ENCODE assay signal across 1 cellular context in the genomic region with DNA sequence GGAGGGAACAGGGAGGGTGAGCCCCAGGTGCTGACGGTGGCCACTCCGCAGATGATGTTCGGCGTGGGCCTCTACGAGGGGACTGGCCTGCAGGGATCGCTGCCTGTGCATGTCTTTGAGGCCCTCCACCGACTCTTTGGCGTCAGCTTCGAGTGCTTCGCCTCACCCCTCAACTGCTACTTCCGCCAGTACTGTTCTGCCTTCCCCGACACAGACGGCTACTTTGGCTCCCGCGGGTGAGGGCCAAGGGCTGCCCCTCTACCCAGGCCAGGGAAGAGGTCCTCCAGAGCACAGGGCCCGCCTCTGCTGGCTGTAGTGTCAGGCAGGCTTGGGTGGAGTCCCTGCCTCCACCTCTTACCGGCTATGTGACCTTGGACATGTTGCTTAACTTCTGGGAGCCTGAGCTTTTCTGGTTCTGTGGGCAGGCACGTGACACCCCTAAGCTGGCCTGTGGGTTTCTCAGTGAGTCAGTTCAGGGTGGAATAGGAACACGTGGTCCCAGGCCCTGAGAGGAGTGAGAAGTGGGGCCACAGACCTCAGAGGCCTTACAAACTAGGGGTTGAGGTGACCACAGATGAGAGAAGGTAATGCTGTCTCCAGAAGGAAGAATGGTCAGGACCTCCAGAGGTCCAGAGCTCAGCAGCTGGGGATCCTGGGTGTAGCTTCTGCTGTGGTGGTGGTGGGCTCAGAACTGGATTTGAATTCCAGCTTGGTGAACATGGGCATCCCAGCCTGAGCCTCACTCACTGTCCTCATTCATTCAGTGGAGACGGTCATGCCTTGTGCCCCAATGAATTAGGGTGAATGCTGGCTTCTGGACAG.
A peak's percentile ranks its signal among the peaks of the same experiment; 100 is the strongest.
TF ChIP-seq lines count a peak whose summit lies in the region.

No MANE protein-coding gene starts in this region.

TF ChIP-seq in HepG2, 621 proteins besides CTCF, POLR2A, EP300 and RAD21 (continued from another document and continues in another):
- TF ChIP-seq ZNF407 (CRISPR knock-in tag; IDR thresholded peaks at IDR 0.05; ENCODE audit: not compliant biosample characterization) (peak; percentile 80), MTA3 (CRISPR knock-in tag; IDR thresholded peaks at IDR 0.05) (no peak), ZBTB42 (CRISPR knock-in tag; IDR thresholded peaks at IDR 0.05) (peak; percentile 77; the same call in 1 of the 2 replicates), ZNF75D (CRISPR knock-in tag; IDR thresholded peaks at IDR 0.05; ENCODE audit: borderline replicate concordance) (no peak), PREB (CRISPR knock-in tag; IDR thresholded peaks at IDR 0.05) (no peak; the same call in 1 of the 2 replicates), HOMEZ (CRISPR knock-in tag; IDR thresholded peaks at IDR 0.05; ENCODE audit: low read depth) (peak; percentile 93), HMG20B (CRISPR knock-in tag; conservative IDR thresholded peaks at IDR 0.05) (peak; percentile 80; the same call in 1 of the 2 replicates), CENPBD1 (CRISPR knock-in tag; IDR thresholded peaks at IDR 0.05; ENCODE audit: borderline replicate concordance, low read depth) (no peak), CREB1 (IDR thresholded peaks at IDR 0.05) (no peak), CREB1 (CRISPR knock-in tag; IDR thresholded peaks at IDR 0.05) (no peak), NR2F2 (IDR thresholded peaks at IDR 0.05; ENCODE audit: borderline replicate concordance, low read depth) (peak; percentile 45; the same call in 1 of the 2 replicates), RELA (CRISPR knock-in tag; IDR thresholded peaks at IDR 0.05) (0 out of 2 replicates have a peak, but pooled peaks have one; percentile 31), XBP1 (CRISPR knock-in tag; IDR thresholded peaks at IDR 0.05) (peak; percentile 73; the same call in 1 of the 2 replicates), ZNF724P (CRISPR knock-in tag; IDR thresholded peaks at IDR 0.05; ENCODE audit: borderline replicate concordance) (no peak; the same call in 1 of the 2 replicates), ZBTB21 (CRISPR knock-in tag; IDR thresholded peaks at IDR 0.05) (peak; percentile 14; the same call in 1 of the 2 replicates), ZNF629 (CRISPR knock-in tag; conservative IDR thresholded peaks at IDR 0.05) (peak; percentile 77), DMAP1 (CRISPR knock-in tag; IDR thresholded peaks at IDR 0.05) (peak; percentile 97), ZNF12 (CRISPR knock-in tag; IDR thresholded peaks at IDR 0.05) (peak; percentile 59), TERF1 (CRISPR knock-in tag; IDR thresholded peaks at IDR 0.05) (no peak), KDM1A (CRISPR knock-in tag; IDR thresholded peaks at IDR 0.05) (peak; percentile 87), GTF2F1 (IDR thresholded peaks at IDR 0.05; ENCODE audit: low read length) (peak; percentile 62; the same call in 1 of the 2 replicates), ZSCAN12 (CRISPR knock-in tag; IDR thresholded peaks at IDR 0.05) (no peak), POLR2AphosphoS5 (IDR thresholded peaks at IDR 0.05; ENCODE audit: low read depth, low read length) (peak; percentile 59; the same call in 1 of the 2 replicates), ARNT (IDR thresholded peaks at IDR 0.05) (no peak), ZSCAN21 (CRISPR knock-in tag; IDR thresholded peaks at IDR 0.05; ENCODE audit: borderline replicate concordance) (peak; percentile 66; the same call in 1 of the 2 replicates), ZNF225 (CRISPR knock-in tag; IDR thresholded peaks at IDR 0.05) (peak; percentile 54; the same call in 1 of the 2 replicates), ZNF136 (CRISPR knock-in tag; IDR thresholded peaks at IDR 0.05; ENCODE audit: low read depth) (peak; percentile 92; the same call in 1 of the 2 replicates), ZNF431 (CRISPR knock-in tag; IDR thresholded peaks at IDR 0.05; ENCODE audit: borderline replicate concordance, low read depth) (peak; percentile 93), GATAD2A (CRISPR knock-in tag; IDR thresholded peaks at IDR 0.05) (peak; percentile 99), ZNF253 (CRISPR knock-in tag; IDR thresholded peaks at IDR 0.05; ENCODE audit: borderline replicate concordance) (0 out of 2 replicates have a peak, but pooled peaks have one; percentile 23), THAP11 (CRISPR knock-in tag; IDR thresholded peaks at IDR 0.05) (peak; percentile 85), HDAC2 (CRISPR knock-in tag; IDR thresholded peaks at IDR 0.05) (peak; percentile 96), ZZZ3 (CRISPR knock-in tag; IDR thresholded peaks at IDR 0.05; ENCODE audit: borderline replicate concordance) (no peak; the same call in 1 of the 2 replicates), KLF16 (CRISPR knock-in tag; IDR thresholded peaks at IDR 0.05) (peak in 1 of 2 experiments; percentile 98; a peak in 2 of 4 replicates), HIVEP1 (CRISPR knock-in tag; IDR thresholded peaks at IDR 0.05) (peak; percentile 88)
- TF ChIP-seq, protein P1, sequence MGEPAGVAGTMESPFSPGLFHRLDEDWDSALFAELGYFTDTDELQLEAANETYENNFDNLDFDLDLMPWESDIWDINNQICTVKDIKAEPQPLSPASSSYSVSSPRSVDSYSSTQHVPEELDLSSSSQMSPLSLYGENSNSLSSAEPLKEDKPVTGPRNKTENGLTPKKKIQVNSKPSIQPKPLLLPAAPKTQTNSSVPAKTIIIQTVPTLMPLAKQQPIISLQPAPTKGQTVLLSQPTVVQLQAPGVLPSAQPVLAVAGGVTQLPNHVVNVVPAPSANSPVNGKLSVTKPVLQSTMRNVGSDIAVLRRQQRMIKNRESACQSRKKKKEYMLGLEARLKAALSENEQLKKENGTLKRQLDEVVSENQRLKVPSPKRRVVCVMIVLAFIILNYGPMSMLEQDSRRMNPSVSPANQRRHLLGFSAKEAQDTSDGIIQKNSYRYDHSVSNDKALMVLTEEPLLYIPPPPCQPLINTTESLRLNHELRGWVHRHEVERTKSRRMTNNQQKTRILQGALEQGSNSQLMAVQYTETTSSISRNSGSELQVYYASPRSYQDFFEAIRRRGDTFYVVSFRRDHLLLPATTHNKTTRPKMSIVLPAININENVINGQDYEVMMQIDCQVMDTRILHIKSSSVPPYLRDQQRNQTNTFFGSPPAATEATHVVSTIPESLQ (CRISPR knock-in tag; conservative IDR thresholded peaks at IDR 0.05) = 0 out of 2 replicates have a peak, but pooled peaks have one; percentile 85
- TF ChIP-seq, protein P2, sequence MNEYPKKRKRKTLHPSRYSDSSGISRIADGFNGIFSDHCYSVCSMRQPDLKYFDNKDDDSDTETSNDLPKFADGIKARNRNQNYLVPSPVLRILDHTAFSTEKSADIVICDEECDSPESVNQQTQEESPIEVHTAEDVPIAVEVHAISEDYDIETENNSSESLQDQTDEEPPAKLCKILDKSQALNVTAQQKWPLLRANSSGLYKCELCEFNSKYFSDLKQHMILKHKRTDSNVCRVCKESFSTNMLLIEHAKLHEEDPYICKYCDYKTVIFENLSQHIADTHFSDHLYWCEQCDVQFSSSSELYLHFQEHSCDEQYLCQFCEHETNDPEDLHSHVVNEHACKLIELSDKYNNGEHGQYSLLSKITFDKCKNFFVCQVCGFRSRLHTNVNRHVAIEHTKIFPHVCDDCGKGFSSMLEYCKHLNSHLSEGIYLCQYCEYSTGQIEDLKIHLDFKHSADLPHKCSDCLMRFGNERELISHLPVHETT (CRISPR knock-in tag; conservative IDR thresholded peaks at IDR 0.05) = peak; percentile 67
- TF ChIP-seq, protein P3, sequence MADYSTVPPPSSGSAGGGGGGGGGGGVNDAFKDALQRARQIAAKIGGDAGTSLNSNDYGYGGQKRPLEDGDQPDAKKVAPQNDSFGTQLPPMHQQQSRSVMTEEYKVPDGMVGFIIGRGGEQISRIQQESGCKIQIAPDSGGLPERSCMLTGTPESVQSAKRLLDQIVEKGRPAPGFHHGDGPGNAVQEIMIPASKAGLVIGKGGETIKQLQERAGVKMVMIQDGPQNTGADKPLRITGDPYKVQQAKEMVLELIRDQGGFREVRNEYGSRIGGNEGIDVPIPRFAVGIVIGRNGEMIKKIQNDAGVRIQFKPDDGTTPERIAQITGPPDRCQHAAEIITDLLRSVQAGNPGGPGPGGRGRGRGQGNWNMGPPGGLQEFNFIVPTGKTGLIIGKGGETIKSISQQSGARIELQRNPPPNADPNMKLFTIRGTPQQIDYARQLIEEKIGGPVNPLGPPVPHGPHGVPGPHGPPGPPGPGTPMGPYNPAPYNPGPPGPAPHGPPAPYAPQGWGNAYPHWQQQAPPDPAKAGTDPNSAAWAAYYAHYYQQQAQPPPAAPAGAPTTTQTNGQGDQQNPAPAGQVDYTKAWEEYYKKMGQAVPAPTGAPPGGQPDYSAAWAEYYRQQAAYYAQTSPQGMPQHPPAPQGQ (CRISPR knock-in tag; IDR thresholded peaks at IDR 0.05; ENCODE audit: borderline replicate concordance) = peak; percentile 52; the same call in 1 of the 2 replicates
